In genomic region chr5:157372472-157372822, GRCh38 we compare ENCODE assay signal across 16 cellular contexts.
DNase-seq lines count a peak whose midpoint lies in the region; ATAC-seq and TF ChIP-seq lines count a peak whose summit lies in the region.
"Had no signal": no experiment of that assay in that cellular context is flagged by ENCODE, and none has a peak within 500 bp of the region (broad histone marks: within the 10 kb centered on the region; RNA-seq: fewer than 3 reads in every experiment).

No MANE protein-coding gene starts in this region.

- peaks cover 98% of the 10 kb centered on the region for H3K36me3 Mint-ChIP-seq in activated T-helper 17 cell treated with anti-CD3 and anti-CD28 coated beads, Interleukin-2, amount 50 U/mL, for 72 hours (ENCODE audit: low read depth)

- H3K4me3 Mint-ChIP-seq in activated T-helper 17 cell treated with anti-CD3 and anti-CD28 coated beads, Interleukin-2, amount 50 U/mL, for 72 hours = no peak overlapping the region

- H3K27me3 Mint-ChIP-seq in activated T-helper 17 cell treated with anti-CD3 and anti-CD28 coated beads, Interleukin-2, amount 50 U/mL, for 72 hours = no peaks in the 10 kb centered on the region

- peaks cover 6% of the 10 kb centered on the region for H3K36me3 ChIP-seq in cardiac muscle cell
- H3K36me3 ChIP-seq in muscle layer of colon (ENCODE audit: insufficient read depth, low read length) = no peaks in the 10 kb centered on the region
- peaks cover 0 to 2% of the 10 kb centered on the region in 2 donors for H3K36me3 ChIP-seq in stomach smooth muscle (ENCODE audit: control insufficient read depth in 2 of 2, insufficient read depth in 2 of 2, low read length in 2 of 2)
- H3K36me3 ChIP-seq: right atrium auricular region had no signal

- H3K4me1 ChIP-seq in cardiac muscle cell (ENCODE audit: low read depth) = peaks cover 31% of the 10 kb centered on the region
- peaks cover 41% of the 10 kb centered on the region for H3K4me1 ChIP-seq in muscle layer of colon (ENCODE audit: insufficient read depth, low read length)
- peaks cover 9% of the 10 kb centered on the region for H3K4me1 ChIP-seq in stomach smooth muscle (ENCODE audit: control insufficient read depth, insufficient read depth, low read length)
- H3K4me1 ChIP-seq: right atrium auricular region had no signal

- TF ChIP-seq CTCF in cardiac muscle cell (IDR thresholded peaks at IDR 0.05; ENCODE audit: low read depth, low read length) = no peak

- H3K9me3 ChIP-seq in cardiac muscle cell (ENCODE audit: low read depth) (no peaks in the 10 kb centered on the region), muscle layer of colon (ENCODE audit: low read length) (no peaks in the 10 kb centered on the region), stomach smooth muscle (ENCODE audit: control insufficient read depth in 2 of 2, low read length in 2 of 2) (no peaks in the 10 kb centered on the region)
- H3K9me3 ChIP-seq: right atrium auricular region had no signal

- DNase-seq in cardiac muscle cell (ENCODE audit: low read depth in 1 of 2, low spot score in 1 of 2) (no peak), Right ventricle myocardium inferior (ENCODE audit: missing footprints) (no peak), NCI-H748 treated with DMSO at 0.1 percent for 48 hours (lab: John Stamatoyannopoulos, UW) (no peak)
- DNase-seq: activated CD8-positive, alpha-beta memory T cell treated with anti-CD3 and anti-CD28 coated beads for 24 hours; activated gamma-delta T cell treated with Interleukin-2 at 50 U/mL for 16 hours; COR-L47; cortex of kidney; NCI-H1436; stimulated activated CD4-positive, alpha-beta T cell treated with anti-CD3 and anti-CD28 coated beads, Interleukin-1b, Interleukin-23, amount 100 ng/mL, for 48 hours had no signal

- H3K27ac ChIP-seq in cardiac muscle cell (peak overlapping the region; percentile 41), muscle layer of colon (ENCODE audit: low read depth, low read length) (peak overlapping the region; percentile 81), stomach smooth muscle (ENCODE audit: low read length) (peak overlapping the region; percentile 66)
- H3K27ac ChIP-seq: epithelial cell of prostate, right atrium auricular region had no signal

- no peaks in the 10 kb centered on the region for H3K9me3 Mint-ChIP-seq in activated T-helper 17 cell treated with anti-CD3 and anti-CD28 coated beads, Interleukin-2, amount 50 U/mL, for 72 hours

- no peak overlapping the region for H3K4me3 ChIP-seq in cardiac muscle cell
- H3K4me3 ChIP-seq in muscle layer of colon (ENCODE audit: low read depth in 1 of 2, low read length in 2 of 2) = no peak overlapping the region
- H3K4me3 ChIP-seq in stomach smooth muscle (ENCODE audit: low read length in 2 of 2) = no peak overlapping the region
- H3K4me3 ChIP-seq: right atrium auricular region had no signal

- H3K4me1 Mint-ChIP-seq in activated T-helper 17 cell treated with anti-CD3 and anti-CD28 coated beads, Interleukin-2, amount 50 U/mL, for 72 hours = peaks cover 13% of the 10 kb centered on the region

- H3K27ac Mint-ChIP-seq in activated T-helper 17 cell treated with anti-CD3 and anti-CD28 coated beads, Interleukin-2, amount 50 U/mL, for 72 hours = peak overlapping the region; percentile 85

- intact Hi-C loops in Right ventricle myocardium inferior (cut with DNase I) = no loop called here

- H3K9ac ChIP-seq in muscle layer of colon (ENCODE audit: low read length) (no peak overlapping the region), stomach smooth muscle (ENCODE audit: low read length in 2 of 2) (no peak overlapping the region)

- ATAC-seq in Right ventricle myocardium inferior (no peak), GM19328 (IDR thresholded peaks at IDR 0.05; ENCODE audit: unreplicated experiment) (no peak), HG03565 (IDR thresholded peaks at IDR 0.05; ENCODE audit: unreplicated experiment) (no peak)
- ATAC-seq in activated T-helper 17 cell treated with anti-CD3 and anti-CD28 coated beads, Interleukin-2, amount 50 U/mL, for 72 hours (replicated peaks) = no peak

- H3K27me3 ChIP-seq in cardiac muscle cell (no peaks in the 10 kb centered on the region), muscle layer of colon (ENCODE audit: control insufficient read depth in 1 of 2, insufficient read depth in 2 of 2, low read length in 2 of 2) (no peaks in the 10 kb centered on the region), stomach smooth muscle (ENCODE audit: control insufficient read depth in 1 of 2, insufficient read depth in 2 of 2, low read length in 2 of 2) (no peaks in the 10 kb centered on the region)
- H3K27me3 ChIP-seq: right atrium auricular region had no signal
